In the genomic region with DNA sequence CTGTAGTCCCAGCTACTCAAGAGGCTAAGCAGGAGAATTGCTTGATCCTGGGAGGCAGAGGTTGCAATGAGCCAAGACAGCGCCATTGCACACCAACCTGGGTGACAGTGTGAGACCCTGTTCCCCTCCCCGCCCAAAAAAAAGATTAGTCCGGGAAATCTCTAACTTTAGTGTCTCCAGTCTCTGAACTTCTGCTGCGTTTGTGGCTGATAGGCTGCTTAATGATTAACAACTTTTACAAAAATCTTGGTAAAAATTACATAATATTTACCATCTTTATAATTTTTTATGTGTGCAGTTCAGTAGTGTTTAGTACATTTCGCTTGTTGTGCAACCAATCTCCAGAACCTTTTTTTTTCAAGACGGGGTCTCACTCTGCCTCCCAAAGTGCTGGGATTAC, we compare ENCODE assay signal across 1 cellular context.
TF ChIP-seq lines count a peak whose summit lies in the region.

No MANE protein-coding gene starts in this region.

TF ChIP-seq in WTC11, 78 proteins besides CTCF, POLR2A, EP300 and RAD21 (continued from another document):
- TF ChIP-seq, protein P1, sequence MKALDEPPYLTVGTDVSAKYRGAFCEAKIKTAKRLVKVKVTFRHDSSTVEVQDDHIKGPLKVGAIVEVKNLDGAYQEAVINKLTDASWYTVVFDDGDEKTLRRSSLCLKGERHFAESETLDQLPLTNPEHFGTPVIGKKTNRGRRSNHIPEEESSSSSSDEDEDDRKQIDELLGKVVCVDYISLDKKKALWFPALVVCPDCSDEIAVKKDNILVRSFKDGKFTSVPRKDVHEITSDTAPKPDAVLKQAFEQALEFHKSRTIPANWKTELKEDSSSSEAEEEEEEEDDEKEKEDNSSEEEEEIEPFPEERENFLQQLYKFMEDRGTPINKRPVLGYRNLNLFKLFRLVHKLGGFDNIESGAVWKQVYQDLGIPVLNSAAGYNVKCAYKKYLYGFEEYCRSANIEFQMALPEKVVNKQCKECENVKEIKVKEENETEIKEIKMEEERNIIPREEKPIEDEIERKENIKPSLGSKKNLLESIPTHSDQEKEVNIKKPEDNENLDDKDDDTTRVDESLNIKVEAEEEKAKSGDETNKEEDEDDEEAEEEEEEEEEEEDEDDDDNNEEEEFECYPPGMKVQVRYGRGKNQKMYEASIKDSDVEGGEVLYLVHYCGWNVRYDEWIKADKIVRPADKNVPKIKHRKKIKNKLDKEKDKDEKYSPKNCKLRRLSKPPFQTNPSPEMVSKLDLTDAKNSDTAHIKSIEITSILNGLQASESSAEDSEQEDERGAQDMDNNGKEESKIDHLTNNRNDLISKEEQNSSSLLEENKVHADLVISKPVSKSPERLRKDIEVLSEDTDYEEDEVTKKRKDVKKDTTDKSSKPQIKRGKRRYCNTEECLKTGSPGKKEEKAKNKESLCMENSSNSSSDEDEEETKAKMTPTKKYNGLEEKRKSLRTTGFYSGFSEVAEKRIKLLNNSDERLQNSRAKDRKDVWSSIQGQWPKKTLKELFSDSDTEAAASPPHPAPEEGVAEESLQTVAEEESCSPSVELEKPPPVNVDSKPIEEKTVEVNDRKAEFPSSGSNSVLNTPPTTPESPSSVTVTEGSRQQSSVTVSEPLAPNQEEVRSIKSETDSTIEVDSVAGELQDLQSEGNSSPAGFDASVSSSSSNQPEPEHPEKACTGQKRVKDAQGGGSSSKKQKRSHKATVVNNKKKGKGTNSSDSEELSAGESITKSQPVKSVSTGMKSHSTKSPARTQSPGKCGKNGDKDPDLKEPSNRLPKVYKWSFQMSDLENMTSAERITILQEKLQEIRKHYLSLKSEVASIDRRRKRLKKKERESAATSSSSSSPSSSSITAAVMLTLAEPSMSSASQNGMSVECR (CRISPR knock-in tag; IDR thresholded peaks at IDR 0.05; ENCODE audit: borderline replicate concordance): no peak
- TF ChIP-seq CREM (CRISPR knock-in tag; IDR thresholded peaks at IDR 0.05) (no peak), TCF7 (CRISPR knock-in tag; IDR thresholded peaks at IDR 0.05; ENCODE audit: low read depth) (no peak), ZNF219 (CRISPR knock-in tag; IDR thresholded peaks at IDR 0.05; ENCODE audit: borderline replicate concordance) (no peak), ZSCAN18 (CRISPR knock-in tag; IDR thresholded peaks at IDR 0.05) (no peak), ZBTB21 (CRISPR knock-in tag; IDR thresholded peaks at IDR 0.05; ENCODE audit: borderline replicate concordance) (no peak), MYBL2 (CRISPR knock-in tag; IDR thresholded peaks at IDR 0.05) (no peak), KAT7 (CRISPR knock-in tag; IDR thresholded peaks at IDR 0.05; ENCODE audit: borderline replicate concordance) (no peak), JUN (CRISPR knock-in tag; IDR thresholded peaks at IDR 0.05) (no peak)
TF ChIP-seq in WTC11: peak in this region for 0.
